Comparison of ENCODE assay signal across 19 cellular contexts in the genomic region with DNA sequence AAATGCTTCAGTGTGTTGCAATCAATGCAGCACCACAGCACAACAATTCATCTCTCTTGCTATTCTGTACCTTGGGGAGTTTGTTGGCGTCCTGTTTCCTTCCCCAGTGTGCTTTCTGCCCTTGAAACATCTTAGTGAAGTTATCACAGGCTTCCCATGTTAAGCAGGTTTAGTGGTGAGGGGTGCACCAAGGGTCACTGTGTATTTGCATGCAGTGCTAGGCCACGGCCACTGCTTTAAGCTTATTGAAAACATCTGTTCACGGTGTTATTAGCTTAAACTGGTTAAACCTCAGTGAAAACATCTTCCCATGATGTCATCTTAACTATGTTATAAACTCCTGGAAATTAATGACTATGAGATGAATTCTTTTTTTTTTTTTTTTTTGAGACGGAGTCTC.
"Had no signal": no experiment of that assay in that cellular context is flagged by ENCODE, and none has a peak within 500 bp of the region (broad histone marks: within the 10 kb centered on the region; RNA-seq: fewer than 3 reads in every experiment).

No MANE protein-coding gene starts in this region.

- H3K27ac Mint-ChIP-seq: memory B cell had no signal

- H3K27me3 ChIP-seq: gastrocnemius medialis, right atrium auricular region, stomach, transverse colon had no signal

- H3K4me1 ChIP-seq: gastrocnemius medialis, left ventricle myocardium inferior, lower lobe of right lung, right atrium auricular region, stomach, transverse colon had no signal

- ATAC-seq: esophagus mucosa, gastrocnemius medialis, left cardiac atrium, lower lobe of right lung had no signal

- H3K36me3 ChIP-seq: gastrocnemius medialis, left ventricle myocardium inferior, lower lobe of right lung, right atrium auricular region, stomach, thoracic aorta, transverse colon had no signal

- H3K36me3 Mint-ChIP-seq: memory B cell had no signal

- H3K4me3 Mint-ChIP-seq: memory B cell had no signal

- H3K4me1 Mint-ChIP-seq: memory B cell had no signal

- H3K27ac ChIP-seq: gastrocnemius medialis, left ventricle myocardium inferior, lower lobe of right lung, right atrium auricular region, stomach, thoracic aorta, transverse colon had no signal

- H3K9me3 ChIP-seq: gastrocnemius medialis, left ventricle myocardium inferior, lower lobe of right lung, right atrium auricular region, stomach, thoracic aorta, transverse colon had no signal

- DNase-seq: cortex of kidney; effector memory CD4-positive, alpha-beta T cell; gastrocnemius medialis; kidney; left cardiac atrium; left ventricle myocardium inferior; lower lobe of right lung; midbrain; posterior cingulate gyrus; small intestine; stimulated activated CD4-positive, alpha-beta T cell treated with anti-CD3 and anti-CD28 coated beads, Interleukin-12 subunit alpha, Interleukin-12 subunit beta, amount 100 ng/mL, for 4 hours; stimulated activated naive CD4-positive, alpha-beta T cell; stomach; substantia nigra; transverse colon had no signal

- H3K4me3 ChIP-seq: gastrocnemius medialis, left ventricle myocardium inferior, lower lobe of right lung, right atrium auricular region, stomach, thoracic aorta, transverse colon had no signal

- H3K9me3 Mint-ChIP-seq: memory B cell had no signal

- H3K27me3 Mint-ChIP-seq: memory B cell had no signal
